ENCODE assay signal across 9 cellular contexts in genomic region chr13:48411281-48412099, GRCh38. TPM values are rescaled to one million over a fixed set of nuclear protein-coding genes. Genes with fewer than 3 reads are reported as not detected.
DNase-seq lines count a peak whose midpoint lies in the region; ATAC-seq and TF ChIP-seq lines count a peak whose summit lies in the region.
"Had no signal": no experiment of that assay in that cellular context is flagged by ENCODE, and none has a peak within 500 bp of the region (broad histone marks: within the 10 kb centered on the region; RNA-seq: fewer than 3 reads in every experiment).

No MANE protein-coding gene starts in this region.

- H3K4me1 Mint-ChIP-seq in HFFc6 (ENCODE audit: low read depth) = peaks cover 54% of the 10 kb centered on the region
- H3K4me1 Mint-ChIP-seq in activated naive CD4-positive, alpha-beta T cell treated with anti-CD3 and anti-CD28 coated beads for 36 hours (ENCODE audit: low read depth) = peaks cover 40% of the 10 kb centered on the region

- peak overlapping the region; percentile 82 for H3K4me2 ChIP-seq in skeletal muscle satellite cell (ENCODE audit: low read length)
- H3K4me2 ChIP-seq: KMS-11 had no signal

- peak overlapping the region; percentile 85 for H3K9ac ChIP-seq in skeletal muscle satellite cell (ENCODE audit: low read depth, low read length)
- H3K9ac ChIP-seq: KMS-11 had no signal

- H3K4me3 Mint-ChIP-seq in HFFc6 = peak overlapping the region; percentile 99
- H3K4me3 Mint-ChIP-seq in activated naive CD4-positive, alpha-beta T cell treated with anti-CD3 and anti-CD28 coated beads for 36 hours = peak overlapping the region; percentile 84

- DNase-seq in HFFc6 = no peak
- DNase-seq in activated naive CD4-positive, alpha-beta T cell treated with anti-CD3 and anti-CD28 coated beads for 36 hours = peak; percentile 35
- peak in 1 of 3 donors; percentile 50 for DNase-seq in right cardiac atrium
- DNase-seq in NCI-H2196 (lab: John Stamatoyannopoulos, UW; ENCODE audit: unreplicated experiment) = no peak
- no peak for DNase-seq in NCI-H226
- DNase-seq in WERI-Rb-1 = no peak

- H3K27ac ChIP-seq in right cardiac atrium (ENCODE audit: low read length) (no peak overlapping the region), WERI-Rb-1 (no peak overlapping the region)
- H3K27ac ChIP-seq: KMS-11 had no signal

- no peak for TF ChIP-seq CTCF in HFFc6 (IDR thresholded peaks at IDR 0.05)
- TF ChIP-seq CTCF in WERI-Rb-1 (IDR thresholded peaks at IDR 0.05; ENCODE audit: low read depth, low read length) = no peak

- no peaks in the 10 kb centered on the region for H3K27me3 Mint-ChIP-seq in HFFc6 (ENCODE audit: insufficient read depth)
- H3K27me3 Mint-ChIP-seq in activated naive CD4-positive, alpha-beta T cell treated with anti-CD3 and anti-CD28 coated beads for 36 hours (ENCODE audit: low read depth) = no peaks in the 10 kb centered on the region

- H3K36me3 ChIP-seq in skeletal muscle satellite cell (ENCODE audit: insufficient read depth, low read length) = no peaks in the 10 kb centered on the region
- H3K36me3 ChIP-seq in WERI-Rb-1 = no peaks in the 10 kb centered on the region

- H3K4me3 ChIP-seq in right cardiac atrium (ENCODE audit: low read length) = peak overlapping the region; percentile 97
- peak overlapping the region; percentile 74 for H3K4me3 ChIP-seq in skeletal muscle satellite cell (ENCODE audit: low read length)
- no peak overlapping the region for H3K4me3 ChIP-seq in WERI-Rb-1 (ENCODE audit: low read depth, low read length)

- CTCF ChIA-PET in activated naive CD4-positive, alpha-beta T cell treated with anti-CD3 and anti-CD28 coated beads for 36 hours (lab: Charles Lee) = interaction anchor here (1.1 kb wide), 1 partner anchor 78 kb away, joined by 3 read pairs; no protein-coding TSS in a partner anchor

- peak overlapping the region; percentile 94 for H3K27ac Mint-ChIP-seq in HFFc6
- peak overlapping the region; percentile 92 for H3K27ac Mint-ChIP-seq in activated naive CD4-positive, alpha-beta T cell treated with anti-CD3 and anti-CD28 coated beads for 36 hours

- H3K36me3 Mint-ChIP-seq in HFFc6 (ENCODE audit: low read depth) = peaks cover 27% of the 10 kb centered on the region
- peaks cover 4% of the 10 kb centered on the region for H3K36me3 Mint-ChIP-seq in activated naive CD4-positive, alpha-beta T cell treated with anti-CD3 and anti-CD28 coated beads for 36 hours (ENCODE audit: low read depth)

- ATAC-seq in right cardiac atrium (peak in 1 of 2 donors; percentile 66), GM21786 (IDR thresholded peaks at IDR 0.05; ENCODE audit: unreplicated experiment) (no peak)

- H3K9me3 ChIP-seq in right cardiac atrium (ENCODE audit: control insufficient read depth, low read length) (no peaks in the 10 kb centered on the region), skeletal muscle satellite cell (replicated peaks; ENCODE audit: low read length) (no peaks in the 10 kb centered on the region), WERI-Rb-1 (ENCODE audit: severe bottlenecking) (no peaks in the 10 kb centered on the region)

- H3K9me3 Mint-ChIP-seq in HFFc6 = no peaks in the 10 kb centered on the region
- no peaks in the 10 kb centered on the region for H3K9me3 Mint-ChIP-seq in activated naive CD4-positive, alpha-beta T cell treated with anti-CD3 and anti-CD28 coated beads for 36 hours

- 14% methylated on average over 7 of the region's 7 CpGs for WGBS in right cardiac atrium

- peaks cover 3% of the 10 kb centered on the region for H3K4me1 ChIP-seq in right cardiac atrium (ENCODE audit: control insufficient read depth, insufficient read depth, low read length)
- no peaks in the 10 kb centered on the region for H3K4me1 ChIP-seq in skeletal muscle satellite cell (ENCODE audit: control insufficient read depth, insufficient read depth, low read length)

- intact Hi-C loops in activated naive CD4-positive, alpha-beta T cell treated with anti-CD3 and anti-CD28 coated beads for 36 hours (cut with micrococcal nuclease) = loop anchor here (1.0 to 10.0 kb wide), 8 partner anchors 8 to 1033 kb away; partner anchors contain the start of genes CAB39L, ITM2B and SETDB2
- intact Hi-C loops in right cardiac atrium (cut with DNase I) = loop anchor here in 1 of 4 donors (10.0 kb wide), 1 partner anchor 163 kb away; no protein-coding TSS in a partner anchor

- H3K27me3 ChIP-seq in right cardiac atrium (ENCODE audit: control insufficient read depth, insufficient read depth) (no peaks in the 10 kb centered on the region), skeletal muscle satellite cell (ENCODE audit: control insufficient read depth, insufficient read depth, low read length) (no peaks in the 10 kb centered on the region), WERI-Rb-1 (ENCODE audit: insufficient read depth, low read depth, severe bottlenecking) (no peaks in the 10 kb centered on the region)

RNA-seq across cellular contexts. Expression of gene LPAR6, which starts 1.4 kb away (rescaled TPM):
- total RNA-seq in HFFc6 (2021; fragmentation: NEBNext Ultra II Directional; extraction: Animal tissue kit (Norgen Biotek cat#: 25700)) = 1 to 10 TPM; 4.8 to 6.7 (median 5.7) TPM
- total RNA-seq in activated naive CD4-positive, alpha-beta T cell treated with anti-CD3 and anti-CD28 coated beads for 36 hours = 1 to 10 TPM; 6.1 to 6.6 TPM
- 10 to 100 TPM; 11.5 to 17.4 (median 13.6) TPM for total RNA-seq in right cardiac atrium
- 14.3 TPM for polyA plus RNA-seq in right cardiac atrium
- 4.1 and 5.9 TPM in 2 replicates for total RNA-seq in skeletal muscle satellite cell (2012; rRNA removed)
